In genomic region chr17:71163121-71163812, GRCh38 we compare ENCODE assay signal across 1 cellular context.
TF ChIP-seq lines count a peak whose summit lies in the region.

No MANE protein-coding gene starts in this region.

TF ChIP-seq in HEK293, 187 proteins besides CTCF, POLR2A, EP300 and RAD21 (continued from another document and continues in another):
- TF ChIP-seq ZBTB11 (tag by site-specific recombination; conservative IDR thresholded peaks at IDR 0.05; ENCODE audit: low read depth) (no peak), ZNF174 (tag by site-specific recombination; IDR thresholded peaks at IDR 0.05) (no peak), PRDM6 (tag by site-specific recombination; IDR thresholded peaks at IDR 0.05) (peak; percentile 94), OVOL3 (tag by site-specific recombination; IDR thresholded peaks at IDR 0.05) (peak; percentile 94), TSHZ1 (tag by site-specific recombination; IDR thresholded peaks at IDR 0.05; ENCODE audit: borderline replicate concordance) (peak; percentile 90), SCRT2 (tag by site-specific recombination; IDR thresholded peaks at IDR 0.05) (no peak), ZNF510 (tag by site-specific recombination; IDR thresholded peaks at IDR 0.05; ENCODE audit: insufficient replicate concordance) (no peak), ZNF26 (tag by site-specific recombination; IDR thresholded peaks at IDR 0.05) (no peak), GLIS1 (tag by site-specific recombination; IDR thresholded peaks at IDR 0.05) (peak; percentile 99), ZNF561 (tag by site-specific recombination; IDR thresholded peaks at IDR 0.05; ENCODE audit: borderline replicate concordance) (0 out of 2 replicates have a peak, but pooled peaks have one; percentile 86), ZNF10 (tag by site-specific recombination; IDR thresholded peaks at IDR 0.05) (peak; percentile 88), ZFP3 (tag by site-specific recombination; IDR thresholded peaks at IDR 0.05; ENCODE audit: low read depth) (no peak), ZNF362 (tag by site-specific recombination; IDR thresholded peaks at IDR 0.05) (peak; percentile 98), ZNF211 (tag by site-specific recombination; IDR thresholded peaks at IDR 0.05; ENCODE audit: low read depth) (no peak), ZNF19 (tag by site-specific recombination; IDR thresholded peaks at IDR 0.05; ENCODE audit: low read depth) (no peak), ZBTB10 (tag by site-specific recombination; IDR thresholded peaks at IDR 0.05) (no peak), ZNF335 (tag by site-specific recombination; conservative IDR thresholded peaks at IDR 0.05) (peak; percentile 24; the same call in 1 of the 2 replicates), ZNF266 (tag by site-specific recombination; IDR thresholded peaks at IDR 0.05; ENCODE audit: low read depth) (no peak), REPIN1 (tag by site-specific recombination; IDR thresholded peaks at IDR 0.05; ENCODE audit: low read depth) (no peak), ZNF214 (tag by site-specific recombination; IDR thresholded peaks at IDR 0.05; ENCODE audit: borderline replicate concordance) (no peak), PRDM4 (tag by site-specific recombination; IDR thresholded peaks at IDR 0.05) (peak; percentile 93), ZNF324 (tag by site-specific recombination; IDR thresholded peaks at IDR 0.05) (0 out of 2 replicates have a peak, but pooled peaks have one; percentile 44), SCRT1 (tag by site-specific recombination; IDR thresholded peaks at IDR 0.05; ENCODE audit: borderline replicate concordance) (peak; percentile 63; the same call in 1 of the 2 replicates), ZNF175 (tag by site-specific recombination; IDR thresholded peaks at IDR 0.05) (no peak), ZNF16 (tag by site-specific recombination; IDR thresholded peaks at IDR 0.05; ENCODE audit: low read depth) (no peak), ZNF132 (tag by site-specific recombination; IDR thresholded peaks at IDR 0.05; ENCODE audit: borderline replicate concordance) (no peak), ZNF221 (tag by site-specific recombination; IDR thresholded peaks at IDR 0.05; ENCODE audit: borderline replicate concordance) (no peak), ZBTB8A (tag by site-specific recombination; IDR thresholded peaks at IDR 0.05) (no peak; the same call in 1 of the 2 replicates), INSM2 (tag by site-specific recombination; IDR thresholded peaks at IDR 0.05) (peak; percentile 97), REST (tag by site-specific recombination; IDR thresholded peaks at IDR 0.05) (0 out of 2 replicates have a peak, but pooled peaks have one; percentile 6), HOXC10 (CRISPR knock-in tag; IDR thresholded peaks at IDR 0.05) (no peak), ZNF548 (tag by site-specific recombination; IDR thresholded peaks at IDR 0.05) (no peak), ZNF202 (tag by site-specific recombination; IDR thresholded peaks at IDR 0.05; ENCODE audit: borderline replicate concordance) (no peak), ZIC2 (tag by site-specific recombination; IDR thresholded peaks at IDR 0.05) (no peak), ZNF843 (tag by site-specific recombination; IDR thresholded peaks at IDR 0.05) (peak; percentile 99)
